ENCODE assay signal across 15 cellular contexts in genomic region chr5:90909091-90909503, GRCh38.
DNase-seq lines count a peak whose midpoint lies in the region; ATAC-seq and TF ChIP-seq lines count a peak whose summit lies in the region.
"Had no signal": no experiment of that assay in that cellular context is flagged by ENCODE, and none has a peak within 500 bp of the region (broad histone marks: within the 10 kb centered on the region; RNA-seq: fewer than 3 reads in every experiment).

No MANE protein-coding gene starts in this region.

- POLR2A ChIA-PET in CD4-positive, alpha-beta T cell (lab: Charles Lee): no interaction called here
- POLR2A ChIA-PET in RWPE1 (lab: Yijun Ruan, JAX; ENCODE audit: low non-redundant PET): interaction anchor here (0.7 kb wide), 2 partner anchors 28 to 472 kb away, joined by 3 to 9 read pairs; no protein-coding TSS in a partner anchor

- DNase-seq in MG63 (peak; percentile 21), brain microvascular endothelial cell (peak; percentile 16), left kidney (ENCODE audit: low read depth, low spot score) (peak; percentile 54), smooth muscle cell (lab: John Stamatoyannopoulos, UW; ENCODE audit: unreplicated experiment) (no peak), RWPE1 (ENCODE audit: low spot score) (no peak), BE2C (no peak)
- DNase-seq in CD4-positive, alpha-beta T cell: no peak
- no peak for DNase-seq in stimulated activated CD4-positive, alpha-beta T cell treated with anti-CD3 and anti-CD28 coated beads, Interleukin-2, amount 100 ng/mL, for 24 hours
- DNase-seq: activated naive CD4-positive, alpha-beta T cell treated with Interleukin-2 at 50 U/mL for 16 hours; kidney glomerular epithelial cell; NCI-H187 had no signal

- H3K9me3 Mint-ChIP-seq in CD4-positive, alpha-beta T cell: no peaks in the 10 kb centered on the region
- H3K9me3 Mint-ChIP-seq: natural killer cell treated with Interleukin-12 subunit alpha and Interleukin-12 subunit beta and Interleukin-15 and Interleukin-18, amount 100 ng/mL, for 72 hours had no signal

- H3K4me3 ChIP-seq in MG63: no peak overlapping the region
- H3K4me3 ChIP-seq in brain microvascular endothelial cell (ENCODE audit: low read depth, low read length): no peak overlapping the region
- no peak overlapping the region for H3K4me3 ChIP-seq in smooth muscle cell
- no peak overlapping the region for H3K4me3 ChIP-seq in BE2C (ENCODE audit: low read depth, low read length)
- H3K4me3 ChIP-seq: coronary artery, tibial nerve had no signal

- H4K20me1 ChIP-seq in smooth muscle cell (ENCODE audit: low read depth): no peaks in the 10 kb centered on the region

- in situ Hi-C loops in brain microvascular endothelial cell (cut with HindIII; ENCODE audit: low pct_ligation_motif_present, low sequenced_read_pairs): no loop called here

- no peaks in the 10 kb centered on the region for H3K4me1 ChIP-seq in smooth muscle cell (ENCODE audit: low read depth)
- H3K4me1 ChIP-seq in BE2C: no peaks in the 10 kb centered on the region
- H3K4me1 ChIP-seq: tibial nerve had no signal

- intact Hi-C loops in CD4-positive, alpha-beta T cell (cut with DNase I, micrococcal nuclease): no loop called here

- H3K27ac ChIP-seq in brain microvascular endothelial cell (no peak overlapping the region), smooth muscle cell (ENCODE audit: low read depth) (no peak overlapping the region), RWPE1 (no peak overlapping the region)
- no peak overlapping the region for H3K27ac ChIP-seq in CD4-positive, alpha-beta T cell (ENCODE audit: low read depth, low read length)
- H3K27ac ChIP-seq: coronary artery had no signal

- CTCF ChIA-PET in CD4-positive, alpha-beta T cell (lab: Charles Lee): no interaction called here
- CTCF ChIA-PET in RWPE1 (lab: Yijun Ruan, JAX): interaction anchor here (0.5 to 1.0 kb wide), 6 partner anchors 20 to 1419 kb away, joined by 3 to 5 read pairs (median 3); no protein-coding TSS in a partner anchor

- no peaks in the 10 kb centered on the region for H3K27me3 ChIP-seq in MG63
- H3K27me3 ChIP-seq in brain microvascular endothelial cell (replicated peaks): no peaks in the 10 kb centered on the region
- H3K27me3 ChIP-seq in smooth muscle cell (ENCODE audit: low read depth): no peaks in the 10 kb centered on the region
- no peaks in the 10 kb centered on the region for H3K27me3 ChIP-seq in CD4-positive, alpha-beta T cell (ENCODE audit: control insufficient read depth, insufficient read depth, low read length)
- no peaks in the 10 kb centered on the region for H3K27me3 ChIP-seq in BE2C
- H3K27me3 ChIP-seq: tibial nerve had no signal

- no peaks in the 10 kb centered on the region for H3K36me3 Mint-ChIP-seq in CD4-positive, alpha-beta T cell (ENCODE audit: low read depth)
- H3K36me3 Mint-ChIP-seq: IgD-negative memory B cell; natural killer cell treated with Interleukin-12 subunit alpha and Interleukin-12 subunit beta and Interleukin-15 and Interleukin-18, amount 100 ng/mL, for 72 hours had no signal

- H2AFZ ChIP-seq in smooth muscle cell (ENCODE audit: low read depth): peak overlapping the region; percentile 81

- no peaks in the 10 kb centered on the region for H3K79me2 ChIP-seq in smooth muscle cell (ENCODE audit: low read depth)

- ATAC-seq in CD4-positive, alpha-beta T cell (ENCODE audit: poor library complexity): no peak
- ATAC-seq: natural killer cell treated with Interleukin-12 subunit alpha and Interleukin-12 subunit beta and Interleukin-15 and Interleukin-18, amount 100 ng/mL, for 72 hours had no signal

- H3K4me1 Mint-ChIP-seq in CD4-positive, alpha-beta T cell (ENCODE audit: low read depth): no peaks in the 10 kb centered on the region
- H3K4me1 Mint-ChIP-seq: IgD-negative memory B cell had no signal

- no peaks in the 10 kb centered on the region for H3K9me3 ChIP-seq in MG63
- no peaks in the 10 kb centered on the region for H3K9me3 ChIP-seq in smooth muscle cell (replicated peaks; ENCODE audit: low read depth)
- H3K9me3 ChIP-seq in CD4-positive, alpha-beta T cell (ENCODE audit: control insufficient read depth, low read length): no peaks in the 10 kb centered on the region
- H3K9me3 ChIP-seq in BE2C: no peaks in the 10 kb centered on the region
- H3K9me3 ChIP-seq: tibial nerve had no signal

- H3K27me3 Mint-ChIP-seq in CD4-positive, alpha-beta T cell: peaks cover 13% of the 10 kb centered on the region
- H3K27me3 Mint-ChIP-seq: IgD-negative memory B cell had no signal

- no peak overlapping the region for H3K4me3 Mint-ChIP-seq in CD4-positive, alpha-beta T cell
- H3K4me3 Mint-ChIP-seq: IgD-negative memory B cell; natural killer cell treated with Interleukin-12 subunit alpha and Interleukin-12 subunit beta and Interleukin-15 and Interleukin-18, amount 100 ng/mL, for 72 hours had no signal

- no peaks in the 10 kb centered on the region for H3K36me3 ChIP-seq in MG63
- H3K36me3 ChIP-seq in brain microvascular endothelial cell (replicated peaks): no peaks in the 10 kb centered on the region
- H3K36me3 ChIP-seq in smooth muscle cell (ENCODE audit: low read depth): no peaks in the 10 kb centered on the region
- no peaks in the 10 kb centered on the region for H3K36me3 ChIP-seq in BE2C
- H3K36me3 ChIP-seq: tibial nerve had no signal

- H3F3A ChIP-seq in smooth muscle cell (ENCODE audit: low read depth): no peaks in the 10 kb centered on the region

- no peak overlapping the region for H3K27ac Mint-ChIP-seq in CD4-positive, alpha-beta T cell
- H3K27ac Mint-ChIP-seq: IgD-negative memory B cell; natural killer cell treated with Interleukin-12 subunit alpha and Interleukin-12 subunit beta and Interleukin-15 and Interleukin-18, amount 100 ng/mL, for 72 hours had no signal

- TF ChIP-seq CTCF in brain microvascular endothelial cell (IDR thresholded peaks at IDR 0.05; ENCODE audit: low read depth, low read length, missing control alignments): no peak
- TF ChIP-seq CTCF in smooth muscle cell (IDR thresholded peaks at IDR 0.05; ENCODE audit: borderline replicate concordance, insufficient read depth, poor library complexity, severe bottlenecking): no peak
- TF ChIP-seq CTCF in CD4-positive, alpha-beta T cell (IDR thresholded peaks at IDR 0.05): no peak
- no peak for TF ChIP-seq CTCF in RWPE1 (conservative IDR thresholded peaks at IDR 0.05; ENCODE audit: low read depth)
- TF ChIP-seq CTCF in BE2C (IDR thresholded peaks at IDR 0.05; ENCODE audit: low read depth, low read length): no peak

- no peak overlapping the region for H3K9ac ChIP-seq in smooth muscle cell (ENCODE audit: low read depth)

- H3K4me2 ChIP-seq in smooth muscle cell: no peak overlapping the region

- WGBS in smooth muscle cell (ENCODE audit: low lambda C conversion rate): 48% methylated on average over 3 of the region's 3 CpGs

Comparison
In these comparisons a context has a peak if more than half of its experiments do, and no peak if none do; other contexts are left out.
1. DNase-seq: peak in MG63 (single experiment), brain microvascular endothelial cell (single experiment) and left kidney (single experiment); none in smooth muscle cell (single experiment), CD4-positive, alpha-beta T cell (0 of 10), RWPE1 (single experiment), stimulated activated CD4-positive, alpha-beta T cell treated with anti-CD3 and anti-CD28 coated beads, Interleukin-2, amount 100 ng/mL, for 24 hours (0 of 2) and BE2C (single experiment).